In genomic region chr4:123452585-123452984, GRCh38 we compare ENCODE assay signal across 8 cellular contexts. TPM values are rescaled to one million over a fixed set of nuclear protein-coding genes. Genes with fewer than 3 reads are reported as not detected.
A peak's percentile ranks its signal among the peaks of the same experiment; 100 is the strongest.
DNase-seq lines count a peak whose midpoint lies in the region; ATAC-seq and TF ChIP-seq lines count a peak whose summit lies in the region.

No MANE protein-coding gene starts in this region.

- no peaks in the 10 kb centered on the region for H3K79me2 ChIP-seq in SK-N-SH (ENCODE audit: insufficient read depth)

- H3K4me1 ChIP-seq in left ventricle myocardium inferior, result no peaks in the 10 kb centered on the region
- peaks cover 4 to 18% of the 10 kb centered on the region in 2 experiments; a peak in 2 of 4 replicates for H3K4me1 ChIP-seq in SK-N-SH (ENCODE audit: control insufficient read depth in 1 of 2, insufficient read depth in 2 of 2, low read depth in 1 of 2, low read length in 1 of 2)
- H3K4me1 ChIP-seq in right atrium auricular region, result no peaks in the 10 kb centered on the region
- no peaks in the 10 kb centered on the region for H3K4me1 ChIP-seq in testis

- CTCF ChIA-PET in SK-N-SH (lab: Yijun Ruan, JAX), result no interaction called here

- no peak overlapping the region for H3K4me2 ChIP-seq in SK-N-SH

- H3K4me3 ChIP-seq in left ventricle myocardium inferior (no peak overlapping the region), SK-N-SH (ENCODE audit: low read depth in 2 of 2, low read length in 1 of 2) (no peak overlapping the region), right atrium auricular region (no peak overlapping the region), testis (no peak overlapping the region)

- H3K27ac ChIP-seq in left ventricle myocardium inferior (replicated peaks) (no peak overlapping the region), SK-N-SH (ENCODE audit: low read depth in 2 of 2, low read length in 1 of 2) (no peak overlapping the region), right atrium auricular region (no peak overlapping the region), testis (no peak overlapping the region)

- no peak for TF ChIP-seq CTCF in left ventricle myocardium inferior (IDR thresholded peaks at IDR 0.05; ENCODE audit: borderline replicate concordance)
- TF ChIP-seq CTCF in SK-N-SH (IDR thresholded peaks at IDR 0.05), result no peak
- TF ChIP-seq CTCF in right atrium auricular region (IDR thresholded peaks at IDR 0.05), result no peak
- no peak for TF ChIP-seq CTCF in testis (IDR thresholded peaks at IDR 0.05)

- TF ChIP-seq RAD21 in SK-N-SH (IDR thresholded peaks at IDR 0.05; ENCODE audit: low read length), result 0 out of 2 replicates have a peak, but pooled peaks have one; percentile 2

- no peaks in the 10 kb centered on the region for H4K20me1 ChIP-seq in SK-N-SH (ENCODE audit: insufficient read depth)

- no peaks in the 10 kb centered on the region for H3K9me3 ChIP-seq in left ventricle myocardium inferior (replicated peaks)
- no peaks in the 10 kb centered on the region for H3K9me3 ChIP-seq in SK-N-SH
- no peaks in the 10 kb centered on the region for H3K9me3 ChIP-seq in right atrium auricular region
- no peaks in the 10 kb centered on the region for H3K9me3 ChIP-seq in testis

- POLR2A ChIA-PET in SK-N-SH (lab: Yijun Ruan, JAX), result no interaction called here

- TF ChIP-seq POLR2A in testis (IDR thresholded peaks at IDR 0.05), result no peak

- H3K9ac ChIP-seq in SK-N-SH, result no peak overlapping the region

- DNase-seq in Right ventricle myocardium inferior (ENCODE audit: missing footprints) (peak; percentile 71), left ventricle myocardium inferior (no peak), SK-N-SH (peak; percentile 49), right atrium auricular region (ENCODE audit: low spot score) (peak; percentile 63), testis (peak; percentile 69), D341Med (ENCODE audit: low spot score) (no peak), DMS79 treated with DMSO at 0.1 percent for 48 hours (lab: John Stamatoyannopoulos, UW) (no peak)

- intact Hi-C loops in Right ventricle myocardium inferior (cut with DNase I), result no loop called here
- intact Hi-C loops in left ventricle myocardium inferior (cut with micrococcal nuclease), result no loop called here
- intact Hi-C loops in testis (cut with DNase I; ENCODE audit: low total_unique reads), result no loop called here

- H3K36me3 ChIP-seq in left ventricle myocardium inferior (no peaks in the 10 kb centered on the region), SK-N-SH (replicated peaks in 1 of 2; ENCODE audit: control insufficient read depth in 1 of 2, insufficient read depth in 2 of 2, low read length in 1 of 2) (no peaks in the 10 kb centered on the region), right atrium auricular region (no peaks in the 10 kb centered on the region), testis (ENCODE audit: low read depth, missing control alignments) (no peaks in the 10 kb centered on the region)

- ATAC-seq in Right ventricle myocardium inferior (peak; percentile 20), GM21825 (IDR thresholded peaks at IDR 0.05; ENCODE audit: unreplicated experiment) (no peak)

- no peak overlapping the region for H2AFZ ChIP-seq in SK-N-SH (ENCODE audit: low read depth)

- H3K27me3 ChIP-seq in left ventricle myocardium inferior (ENCODE audit: low read depth) (no peaks in the 10 kb centered on the region), SK-N-SH (ENCODE audit: insufficient read depth) (no peaks in the 10 kb centered on the region), right atrium auricular region (no peaks in the 10 kb centered on the region), testis (no peaks in the 10 kb centered on the region)

- TF ChIP-seq EP300 in SK-N-SH (IDR thresholded peaks at IDR 0.05; ENCODE audit: borderline replicate concordance in 1 of 2, low read depth in 1 of 2, low read length in 1 of 2), result peak; percentile 27 to 53; a peak in 2 of 4 replicates

- no peaks in the 10 kb centered on the region for H3F3A ChIP-seq in SK-N-SH (replicated peaks; ENCODE audit: insufficient read depth)

- H3K9me2 ChIP-seq in SK-N-SH, result no peaks in the 10 kb centered on the region

TF ChIP-seq in SK-N-SH, 30 proteins besides CTCF, POLR2A, EP300 and RAD21 (continues in another document):
- TF ChIP-seq MXI1 (IDR thresholded peaks at IDR 0.05; ENCODE audit: low read depth, low read length) (peak; percentile 68; the same call in 1 of the 2 replicates), USF1 (IDR thresholded peaks at IDR 0.05; ENCODE audit: borderline replicate concordance, low read depth) (peak; percentile 52; the same call in 1 of the 2 replicates), USF2 (IDR thresholded peaks at IDR 0.05; ENCODE audit: borderline replicate concordance, low read depth, low read length) (no peak), SMC3 (IDR thresholded peaks at IDR 0.05; ENCODE audit: low read depth, low read length) (no peak), JUND (IDR thresholded peaks at IDR 0.05) (peak; percentile 51), CHD2 (IDR thresholded peaks at IDR 0.05; ENCODE audit: low read length, partially characterized antibody) (no peak), NFIC (IDR thresholded peaks at IDR 0.05; ENCODE audit: borderline replicate concordance) (peak; percentile 89), ZBTB33 (IDR thresholded peaks at IDR 0.05; ENCODE audit: borderline replicate concordance, low read depth) (no peak), TAF1 (IDR thresholded peaks at IDR 0.05; ENCODE audit: borderline replicate concordance, low read depth, low read length) (no peak), RXRA (IDR thresholded peaks at IDR 0.05; ENCODE audit: borderline replicate concordance, low read depth) (no peak), POLR2AphosphoS5 (IDR thresholded peaks at IDR 0.05; ENCODE audit: low read depth, low read length) (peak; percentile 31; the same call in 1 of the 2 replicates), TCF12 (IDR thresholded peaks at IDR 0.05) (peak; percentile 80), GABPA (IDR thresholded peaks at IDR 0.05; ENCODE audit: low read depth) (no peak), NRF1 (IDR thresholded peaks at IDR 0.05; ENCODE audit: low read depth, low read length) (no peak), IRF3 (IDR thresholded peaks at IDR 0.05; ENCODE audit: low read depth, low read length) (no peak), FOSL2 (IDR thresholded peaks at IDR 0.05; ENCODE audit: borderline replicate concordance, low read depth) (peak; percentile 57; the same call in 1 of the 2 replicates), RFX5 (IDR thresholded peaks at IDR 0.05; ENCODE audit: low read length) (no peak), FOXJ3 (CRISPR knock-in tag; IDR thresholded peaks at IDR 0.05) (no peak)

RNA-seq across cellular contexts. Expression of gene SPRY1, which starts 56.0 kb away (rescaled TPM):
- total RNA-seq in Right ventricle myocardium inferior, result 37.0 TPM
- 39.7 TPM for total RNA-seq in left ventricle myocardium inferior
- 9.2 and 12.4 TPM in 2 replicates for polyA plus RNA-seq in SK-N-SH (2012; rRNA removed)
- 11.2 and 13.1 TPM in 2 replicates for polyA plus RNA-seq in SK-N-SH (2012; cell fraction: cytosol; rRNA removed)
- polyA plus RNA-seq in SK-N-SH (2012; cell fraction: nucleus; rRNA removed), result 11.7 and 15.6 TPM in 2 replicates
- total RNA-seq in right atrium auricular region, result 100 to 1,000 TPM in 1 of 2 donors, 10 to 100 TPM in 1; 50.0 to 118 TPM
- total RNA-seq in testis, result 10 to 100 TPM; 36.0 to 52.0 TPM
- 30.2 TPM for polyA plus RNA-seq in testis (ENCODE audit: insufficient read depth, low read depth, low replicate concordance)

Comparison
In these comparisons a context has a peak if more than half of its experiments do, and no peak if none do; other contexts are left out.
1. DNase-seq: peak in Right ventricle myocardium inferior (single experiment), SK-N-SH (single experiment), right atrium auricular region (single experiment) and testis (single experiment); none in left ventricle myocardium inferior (single experiment), D341Med (single experiment) and DMS79 treated with DMSO at 0.1 percent for 48 hours (single experiment).